Comparison of ENCODE assay signal across 8 cellular contexts in genomic region chr20:64256282-64256947, GRCh38. TPM values are rescaled to one million over a fixed set of nuclear protein-coding genes. Genes with fewer than 3 reads are reported as not detected.
DNase-seq lines count a peak whose midpoint lies in the region; ATAC-seq and TF ChIP-seq lines count a peak whose summit lies in the region.

No MANE protein-coding gene starts in this region.

- H3K27ac ChIP-seq in RWPE1 (peak overlapping the region; percentile 79), esophagus squamous epithelium (peak overlapping the region; percentile 88 to 96 (median 92))

- H3K9me3 ChIP-seq in esophagus squamous epithelium: no peaks in the 10 kb centered on the region

- in situ Hi-C loops in G401 (cut with HindIII; ENCODE audit: low sequenced_read_pairs): no loop called here

- peaks cover 0 to 14% (median 0%) of the 10 kb centered on the region in 4 donors for H3K27me3 ChIP-seq in esophagus squamous epithelium

- 18 to 24% methylated on average over 16 of the region's 16 CpGs for WGBS in esophagus squamous epithelium, 2 donors

- TF ChIP-seq CTCF in RWPE1 (conservative IDR thresholded peaks at IDR 0.05; ENCODE audit: low read depth) (no peak), esophagus squamous epithelium (IDR thresholded peaks at IDR 0.05) (no peak)

- DNase-seq in G401 (ENCODE audit: low spot score): peak; percentile 34
- DNase-seq in RWPE1 (ENCODE audit: low spot score): peak; percentile 55
- DNase-seq in esophagus squamous epithelium (lab: John Stamatoyannopoulos, UW): no peak
- DNase-seq in pons (ENCODE audit: low spot score): peak; percentile 28
- DNase-seq in NCI-H2081 (lab: John Stamatoyannopoulos, UW): no peak
- DNase-seq in HuH-7.5 (ENCODE audit: low spot score): no peak
- DNase-seq in cerebellar nuclear complex (lab: John Stamatoyannopoulos, UW): no peak

- peaks cover 0 to 16% (median 0%) of the 10 kb centered on the region in 3 donors for H3K36me3 ChIP-seq in esophagus squamous epithelium

- intact Hi-C loops in esophagus squamous epithelium (cut with DNase I): no loop called here

- TF ChIP-seq POLR2A in esophagus squamous epithelium (IDR thresholded peaks at IDR 0.05): no peak

- H3K4me3 ChIP-seq in esophagus squamous epithelium: peak overlapping the region; percentile 84 to 96 (median 92)

- H3K4me1 ChIP-seq in esophagus squamous epithelium: peaks cover 10 to 59% (median 19%) of the 10 kb centered on the region in 3 donors

- POLR2A ChIA-PET in RWPE1 (lab: Yijun Ruan, JAX; ENCODE audit: low non-redundant PET): interaction anchor here (1.1 kb wide), 1 partner anchor 100 kb away, joined by 4 read pairs; no protein-coding TSS in a partner anchor

- no peak for ATAC-seq in GM18520 (IDR thresholded peaks at IDR 0.05; ENCODE audit: unreplicated experiment)

- CTCF ChIA-PET in RWPE1 (lab: Yijun Ruan, JAX): interaction anchor here (0.6 to 1.5 kb wide), 4 partner anchors 16 to 218 kb away, joined by 3 to 7 read pairs (median 3); no protein-coding TSS in a partner anchor

RNA-seq across cellular contexts. Expression of gene PCMTD2, which starts 0.9 kb away (rescaled TPM):
- 64.1 and 68.2 TPM in 2 replicates for total RNA-seq in G401 (2014; rRNA removed; shearing (Covaris generic))
- total RNA-seq in esophagus squamous epithelium: 10 to 100 TPM; 34.5 to 58.9 (median 47.8) TPM

Comparison
In these comparisons a context has a peak if more than half of its experiments do, and no peak if none do; other contexts are left out.
1. DNase-seq: peak in G401 (single experiment), RWPE1 (single experiment) and pons (single experiment); none in esophagus squamous epithelium (single experiment), NCI-H2081 (0 of 2), HuH-7.5 (single experiment) and cerebellar nuclear complex (0 of 2).